18 cellular contexts compared by ENCODE assay signal in genomic region chr13:111908391-111908790, GRCh38.
DNase-seq lines count a peak whose midpoint lies in the region; ATAC-seq and TF ChIP-seq lines count a peak whose summit lies in the region.
"Had no signal": no experiment of that assay in that cellular context is flagged by ENCODE, and none has a peak within 500 bp of the region (broad histone marks: within the 10 kb centered on the region; RNA-seq: fewer than 3 reads in every experiment).

No MANE protein-coding gene starts in this region.

- H3K27ac Mint-ChIP-seq in WTC11 (no peak overlapping the region), endodermal cell (no peak overlapping the region), osteocyte (ENCODE audit: unreplicated experiment) (no peak overlapping the region)
- H3K27ac Mint-ChIP-seq: CD8-positive, alpha-beta T cell; IgD-negative memory B cell had no signal

- 90 to 92% methylated on average over 4 to 12 of the region's 12 CpGs for WGBS in endodermal cell (ENCODE audit: insufficient coverage in 1 of 2, insufficient read length in 1 of 2), 2 experiments

- in situ Hi-C loops in KBM-7 (cut with MboI; ENCODE audit: low pct_unique_long_range_greater_than_20kb, low sequenced_read_pairs) = no loop called here

- H3K27me3 ChIP-seq in H7 (ENCODE audit: control insufficient read depth, insufficient read depth, low read length) = no peaks in the 10 kb centered on the region
- H3K27me3 ChIP-seq in endodermal cell (ENCODE audit: control insufficient read depth, insufficient read depth, low read length, poor library complexity, severe bottlenecking) = no peaks in the 10 kb centered on the region
- peaks cover 44% of the 10 kb centered on the region for H3K27me3 ChIP-seq in BE2C
- H3K27me3 ChIP-seq: BLaER1 treated with 17β-estradiol and CSF1 and Interleukin-3, amounts not matched to agents 10 nM and 100 nM had no signal

- H3K36me3 Mint-ChIP-seq in WTC11 (no peaks in the 10 kb centered on the region), endodermal cell (ENCODE audit: low read depth) (no peaks in the 10 kb centered on the region), osteocyte (ENCODE audit: unreplicated experiment) (no peaks in the 10 kb centered on the region)
- H3K36me3 Mint-ChIP-seq: CD8-positive, alpha-beta T cell; IgD-negative memory B cell had no signal

- H3K27me3 Mint-ChIP-seq in WTC11 (ENCODE audit: low read depth) (peaks cover 4% of the 10 kb centered on the region), endodermal cell (ENCODE audit: insufficient read depth) (peaks cover 21% of the 10 kb centered on the region), osteocyte (ENCODE audit: unreplicated experiment) (no peaks in the 10 kb centered on the region)

- H3K36me3 ChIP-seq in H7 (replicated peaks; ENCODE audit: control insufficient read depth, insufficient read depth, low read length) (no peaks in the 10 kb centered on the region), endodermal cell (ENCODE audit: control insufficient read depth, insufficient read depth, low read length) (no peaks in the 10 kb centered on the region), BE2C (no peaks in the 10 kb centered on the region)
- H3K36me3 ChIP-seq: BLaER1 treated with 17β-estradiol and CSF1 and Interleukin-3, amounts not matched to agents 10 nM and 100 nM; SJSA1 had no signal

- no peak overlapping the region for H3K9ac ChIP-seq in endodermal cell (ENCODE audit: extremely low read depth, low read length, poor library complexity, severe bottlenecking)
- H3K9ac ChIP-seq: BLaER1 treated with 17β-estradiol and CSF1 and Interleukin-3, amounts not matched to agents 10 nM and 100 nM had no signal

- no peaks in the 10 kb centered on the region for H3K9me3 ChIP-seq in endodermal cell (ENCODE audit: control insufficient read depth, low read length)
- H3K9me3 ChIP-seq in BE2C = no peaks in the 10 kb centered on the region
- H3K9me3 ChIP-seq: BLaER1 treated with 17β-estradiol and CSF1 and Interleukin-3, amounts not matched to agents 10 nM and 100 nM had no signal

- CTCF ChIA-PET in WTC11 (lab: Charles Lee) = no interaction called here

- TF ChIP-seq CTCF in WTC11 (IDR thresholded peaks at IDR 0.05) (no peak), endodermal cell (conservative IDR thresholded peaks at IDR 0.05) (no peak), osteocyte (IDR thresholded peaks at IDR 0.05) (no peak), BE2C (IDR thresholded peaks at IDR 0.05; ENCODE audit: low read depth, low read length) (no peak)

- H3K4me3 Mint-ChIP-seq in WTC11 (no peak overlapping the region), endodermal cell (no peak overlapping the region), osteocyte (ENCODE audit: unreplicated experiment) (no peak overlapping the region)
- H3K4me3 Mint-ChIP-seq: CD8-positive, alpha-beta T cell; IgD-negative memory B cell had no signal

- POLR2A ChIA-PET in WTC11 (lab: Charles Lee) = no interaction called here

- H3K4me3 ChIP-seq in H7 (ENCODE audit: insufficient read depth, low read depth, low read length) (no peak overlapping the region), endodermal cell (ENCODE audit: low read length) (no peak overlapping the region), BE2C (ENCODE audit: low read depth, low read length) (no peak overlapping the region)
- H3K4me3 ChIP-seq: BLaER1 treated with 17β-estradiol and CSF1 and Interleukin-3, amounts not matched to agents 10 nM and 100 nM; SJSA1 had no signal

- peaks cover 3% of the 10 kb centered on the region; the same call in 1 of the 2 replicates for H3K9me3 Mint-ChIP-seq in WTC11
- H3K9me3 Mint-ChIP-seq in endodermal cell = no peaks in the 10 kb centered on the region
- peaks cover 17% of the 10 kb centered on the region for H3K9me3 Mint-ChIP-seq in osteocyte (ENCODE audit: unreplicated experiment)

- ATAC-seq in WTC11 = no peak
- ATAC-seq in GM19452 (IDR thresholded peaks at IDR 0.05; ENCODE audit: unreplicated experiment) = no peak
- ATAC-seq: CD8-positive, alpha-beta T cell; Panc1 had no signal

- H3K4me1 ChIP-seq in endodermal cell (ENCODE audit: control insufficient read depth, insufficient read depth, low read length) = no peaks in the 10 kb centered on the region
- H3K4me1 ChIP-seq in BE2C = no peaks in the 10 kb centered on the region
- H3K4me1 ChIP-seq: BLaER1 treated with 17β-estradiol and CSF1 and Interleukin-3, amounts not matched to agents 10 nM and 100 nM; SJSA1 had no signal

- H3K4me1 Mint-ChIP-seq in WTC11 (peaks cover 2% of the 10 kb centered on the region; the same call in 1 of the 2 replicates), endodermal cell (peaks cover 5% of the 10 kb centered on the region), osteocyte (ENCODE audit: unreplicated experiment) (no peaks in the 10 kb centered on the region)

- H3K27ac ChIP-seq in endodermal cell (ENCODE audit: low read depth, low read length) = no peak overlapping the region
- H3K27ac ChIP-seq: BLaER1 treated with 17β-estradiol and CSF1 and Interleukin-3, amounts not matched to agents 10 nM and 100 nM; SJSA1 had no signal

- peak; percentile 19 for DNase-seq in H7
- peak; percentile 2 for DNase-seq in WTC11 (ENCODE audit: low spot score)
- DNase-seq in endodermal cell = peak; percentile 45
- peak; percentile 80 for DNase-seq in osteocyte (ENCODE audit: extremely low spot score, unreplicated experiment)
- no peak for DNase-seq in BE2C
- no peak for DNase-seq in KBM-7
- DNase-seq in A172 (ENCODE audit: low spot score) = no peak
- DNase-seq: DMS53, GOT3, NCI-H1092 treated with DMSO at 0.1 percent for 48 hours, NCI-H2081, NCI-H2171 treated with DMSO at 0.1 percent for 48 hours had no signal

TF ChIP-seq in WTC11, 78 proteins besides CTCF, POLR2A, EP300 and RAD21:
- TF ChIP-seq, protein P1, sequence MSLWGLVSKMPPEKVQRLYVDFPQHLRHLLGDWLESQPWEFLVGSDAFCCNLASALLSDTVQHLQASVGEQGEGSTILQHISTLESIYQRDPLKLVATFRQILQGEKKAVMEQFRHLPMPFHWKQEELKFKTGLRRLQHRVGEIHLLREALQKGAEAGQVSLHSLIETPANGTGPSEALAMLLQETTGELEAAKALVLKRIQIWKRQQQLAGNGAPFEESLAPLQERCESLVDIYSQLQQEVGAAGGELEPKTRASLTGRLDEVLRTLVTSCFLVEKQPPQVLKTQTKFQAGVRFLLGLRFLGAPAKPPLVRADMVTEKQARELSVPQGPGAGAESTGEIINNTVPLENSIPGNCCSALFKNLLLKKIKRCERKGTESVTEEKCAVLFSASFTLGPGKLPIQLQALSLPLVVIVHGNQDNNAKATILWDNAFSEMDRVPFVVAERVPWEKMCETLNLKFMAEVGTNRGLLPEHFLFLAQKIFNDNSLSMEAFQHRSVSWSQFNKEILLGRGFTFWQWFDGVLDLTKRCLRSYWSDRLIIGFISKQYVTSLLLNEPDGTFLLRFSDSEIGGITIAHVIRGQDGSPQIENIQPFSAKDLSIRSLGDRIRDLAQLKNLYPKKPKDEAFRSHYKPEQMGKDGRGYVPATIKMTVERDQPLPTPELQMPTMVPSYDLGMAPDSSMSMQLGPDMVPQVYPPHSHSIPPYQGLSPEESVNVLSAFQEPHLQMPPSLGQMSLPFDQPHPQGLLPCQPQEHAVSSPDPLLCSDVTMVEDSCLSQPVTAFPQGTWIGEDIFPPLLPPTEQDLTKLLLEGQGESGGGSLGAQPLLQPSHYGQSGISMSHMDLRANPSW (CRISPR knock-in tag; conservative IDR thresholded peaks at IDR 0.05; ENCODE audit: low read depth) = no peak
- no peak for TF ChIP-seq FOXJ3 (CRISPR knock-in tag; IDR thresholded peaks at IDR 0.05; ENCODE audit: borderline replicate concordance)
- no peak for TF ChIP-seq ETV6 (CRISPR knock-in tag; IDR thresholded peaks at IDR 0.05)
- TF ChIP-seq GTF2I (CRISPR knock-in tag; conservative IDR thresholded peaks at IDR 0.05) = no peak
- no peak for TF ChIP-seq FOXK1 (CRISPR knock-in tag; IDR thresholded peaks at IDR 0.05)
- TF ChIP-seq, protein P2, sequence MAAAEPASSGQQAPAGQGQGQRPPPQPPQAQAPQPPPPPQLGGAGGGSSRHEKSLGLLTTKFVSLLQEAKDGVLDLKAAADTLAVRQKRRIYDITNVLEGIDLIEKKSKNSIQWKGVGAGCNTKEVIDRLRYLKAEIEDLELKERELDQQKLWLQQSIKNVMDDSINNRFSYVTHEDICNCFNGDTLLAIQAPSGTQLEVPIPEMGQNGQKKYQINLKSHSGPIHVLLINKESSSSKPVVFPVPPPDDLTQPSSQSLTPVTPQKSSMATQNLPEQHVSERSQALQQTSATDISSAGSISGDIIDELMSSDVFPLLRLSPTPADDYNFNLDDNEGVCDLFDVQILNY (CRISPR knock-in tag; IDR thresholded peaks at IDR 0.05) = no peak
- no peak for TF ChIP-seq NFE2L1 (CRISPR knock-in tag; IDR thresholded peaks at IDR 0.05)
- TF ChIP-seq GABPB1 (CRISPR knock-in tag; IDR thresholded peaks at IDR 0.05) = no peak
TF ChIP-seq in WTC11: peak in this region for 0.

Comparison
In these comparisons a context has a peak if more than half of its experiments do, and no peak if none do; other contexts are left out.
1. DNase-seq: peak in H7 (single experiment), WTC11 (single experiment), endodermal cell (single experiment) and osteocyte (single experiment); none in BE2C (single experiment), KBM-7 (single experiment) and A172 (single experiment).